ENCODE assay signal across 2 cellular contexts in genomic region chr5:143025376-143025775, GRCh38.
TF ChIP-seq lines count a peak whose summit lies in the region.

No MANE protein-coding gene starts in this region.

TF ChIP-seq in IMR-90, 13 proteins besides CTCF, POLR2A, EP300 and RAD21:
- no peak for TF ChIP-seq ELK1 (IDR thresholded peaks at IDR 0.05; ENCODE audit: borderline replicate concordance, low read depth, low read length)
- no peak for TF ChIP-seq MAZ (IDR thresholded peaks at IDR 0.05; ENCODE audit: borderline replicate concordance, low read depth, low read length)
- no peak for TF ChIP-seq RFX5 (IDR thresholded peaks at IDR 0.05; ENCODE audit: low read depth, low read length)
- TF ChIP-seq NFE2L2 (IDR thresholded peaks at IDR 0.05; ENCODE audit: low read depth, low read length) = no peak
- TF ChIP-seq MAFK (IDR thresholded peaks at IDR 0.05; ENCODE audit: low read depth, low read length) = no peak
- no peak for TF ChIP-seq RCOR1 (IDR thresholded peaks at IDR 0.05; ENCODE audit: insufficient replicate concordance, low read length)

TF ChIP-seq in GM23338, 12 proteins besides CTCF, POLR2A, EP300 and RAD21 (continued from another document):
- TF ChIP-seq REST (IDR thresholded peaks at IDR 0.05; ENCODE audit: unreplicated experiment) (no peak), ETS1 (IDR thresholded peaks at IDR 0.05) (no peak), EZH2 (IDR thresholded peaks at IDR 0.05; ENCODE audit: low read depth, unreplicated experiment) (no peak), STAT1 (IDR thresholded peaks at IDR 0.05; ENCODE audit: unreplicated experiment) (no peak), EZH2phosphoT487 (IDR thresholded peaks at IDR 0.05; ENCODE audit: unreplicated experiment) (no peak), ZNF331 (CRISPR knock-in tag; IDR thresholded peaks at IDR 0.05; ENCODE audit: low read depth) (no peak), NANOG (IDR thresholded peaks at IDR 0.05; ENCODE audit: borderline replicate concordance) (no peak), JUNB (IDR thresholded peaks at IDR 0.05; ENCODE audit: unreplicated experiment) (no peak), POLR2AphosphoS5 (IDR thresholded peaks at IDR 0.05; ENCODE audit: low read depth) (no peak), ZNF114 (CRISPR knock-in tag; IDR thresholded peaks at IDR 0.05) (no peak), ZNF462 (CRISPR knock-in tag; IDR thresholded peaks at IDR 0.05) (no peak)
